ENCODE assay signal across 1 cellular context in the genomic region with DNA sequence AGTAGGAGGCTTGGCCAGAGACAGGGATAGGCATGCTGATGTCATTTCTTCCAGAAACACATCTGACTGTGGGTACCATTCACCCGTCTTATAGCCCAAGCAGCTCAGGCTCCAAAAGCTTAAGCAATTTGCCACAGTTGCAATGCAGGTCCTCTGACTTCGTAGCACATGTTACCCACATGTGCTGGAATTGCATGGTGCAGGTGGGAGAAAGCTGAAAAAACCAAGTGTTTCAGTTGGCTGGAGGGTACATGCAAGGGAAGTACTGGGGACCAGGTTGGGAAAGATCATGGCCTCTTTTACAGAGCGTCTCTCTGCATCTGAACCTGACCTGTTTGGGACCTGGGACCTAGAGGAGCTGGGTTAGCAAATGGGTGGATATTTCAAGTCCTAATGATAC.
A peak's percentile ranks its signal among the peaks of the same experiment; 100 is the strongest.
TF ChIP-seq lines count a peak whose summit lies in the region.

No MANE protein-coding gene starts in this region.

TF ChIP-seq in HepG2, 621 proteins besides CTCF, POLR2A, EP300 and RAD21:
- TF ChIP-seq GABPA (IDR thresholded peaks at IDR 0.05; ENCODE audit: low read depth, low read length) (no peak), GABPA (CRISPR knock-in tag; IDR thresholded peaks at IDR 0.05; ENCODE audit: low read depth) (no peak)
- TF ChIP-seq, protein P1, sequence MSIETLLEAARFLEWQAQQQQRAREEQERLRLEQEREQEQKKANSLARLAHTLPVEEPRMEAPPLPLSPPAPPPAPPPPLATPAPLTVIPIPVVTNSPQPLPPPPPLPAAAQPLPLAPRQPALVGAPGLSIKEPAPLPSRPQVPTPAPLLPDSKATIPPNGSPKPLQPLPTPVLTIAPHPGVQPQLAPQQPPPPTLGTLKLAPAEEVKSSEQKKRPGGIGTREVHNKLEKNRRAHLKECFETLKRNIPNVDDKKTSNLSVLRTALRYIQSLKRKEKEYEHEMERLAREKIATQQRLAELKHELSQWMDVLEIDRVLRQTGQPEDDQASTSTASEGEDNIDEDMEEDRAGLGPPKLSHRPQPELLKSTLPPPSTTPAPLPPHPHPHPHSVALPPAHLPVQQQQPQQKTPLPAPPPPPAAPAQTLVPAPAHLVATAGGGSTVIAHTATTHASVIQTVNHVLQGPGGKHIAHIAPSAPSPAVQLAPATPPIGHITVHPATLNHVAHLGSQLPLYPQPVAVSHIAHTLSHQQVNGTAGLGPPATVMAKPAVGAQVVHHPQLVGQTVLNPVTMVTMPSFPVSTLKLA (IDR thresholded peaks at IDR 0.05), result peak; percentile 70
